Comparison of ENCODE assay signal across 1 cellular context in the genomic region with DNA sequence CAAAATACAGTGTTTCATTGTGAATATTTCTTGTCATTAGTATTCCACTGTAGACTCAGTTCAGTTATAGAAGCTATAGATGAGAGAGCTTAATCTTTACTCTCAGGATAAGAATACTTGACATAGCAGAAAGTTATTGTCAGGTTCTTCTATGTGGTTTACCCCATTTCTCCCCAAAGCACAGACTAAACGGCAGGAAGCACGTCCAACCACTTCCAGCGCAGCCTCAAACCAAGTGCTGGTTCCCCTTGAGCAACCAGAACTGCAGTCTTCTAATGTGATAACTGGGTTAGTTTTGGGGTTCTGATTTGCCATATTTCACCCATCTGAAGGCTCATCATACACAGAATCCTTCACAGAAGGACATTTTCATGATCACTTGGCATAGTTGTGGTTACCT.
TF ChIP-seq lines count a peak whose summit lies in the region.

No MANE protein-coding gene starts in this region.

TF ChIP-seq in IMR-90, 13 proteins besides CTCF, POLR2A, EP300 and RAD21:
- TF ChIP-seq, protein P1, sequence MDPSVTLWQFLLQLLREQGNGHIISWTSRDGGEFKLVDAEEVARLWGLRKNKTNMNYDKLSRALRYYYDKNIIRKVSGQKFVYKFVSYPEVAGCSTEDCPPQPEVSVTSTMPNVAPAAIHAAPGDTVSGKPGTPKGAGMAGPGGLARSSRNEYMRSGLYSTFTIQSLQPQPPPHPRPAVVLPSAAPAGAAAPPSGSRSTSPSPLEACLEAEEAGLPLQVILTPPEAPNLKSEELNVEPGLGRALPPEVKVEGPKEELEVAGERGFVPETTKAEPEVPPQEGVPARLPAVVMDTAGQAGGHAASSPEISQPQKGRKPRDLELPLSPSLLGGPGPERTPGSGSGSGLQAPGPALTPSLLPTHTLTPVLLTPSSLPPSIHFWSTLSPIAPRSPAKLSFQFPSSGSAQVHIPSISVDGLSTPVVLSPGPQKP (IDR thresholded peaks at IDR 0.05; ENCODE audit: borderline replicate concordance, low read depth, low read length): no peak
- TF ChIP-seq CEBPB (IDR thresholded peaks at IDR 0.05; ENCODE audit: low read depth, low read length) (no peak), MXI1 (IDR thresholded peaks at IDR 0.05; ENCODE audit: borderline replicate concordance, low read depth, low read length) (no peak), BHLHE40 (IDR thresholded peaks at IDR 0.05; ENCODE audit: low read depth, low read length) (no peak), CHD1 (IDR thresholded peaks at IDR 0.05; ENCODE audit: low read depth, low read length) (no peak), NFE2L2 (IDR thresholded peaks at IDR 0.05; ENCODE audit: low read depth, low read length) (no peak), RFX5 (IDR thresholded peaks at IDR 0.05; ENCODE audit: low read depth, low read length) (no peak), MAFK (IDR thresholded peaks at IDR 0.05; ENCODE audit: low read depth, low read length) (no peak), FOS (IDR thresholded peaks at IDR 0.05; ENCODE audit: low read depth, low read length) (no peak), MAZ (IDR thresholded peaks at IDR 0.05; ENCODE audit: borderline replicate concordance, low read depth, low read length) (no peak)
- TF ChIP-seq, protein P2, sequence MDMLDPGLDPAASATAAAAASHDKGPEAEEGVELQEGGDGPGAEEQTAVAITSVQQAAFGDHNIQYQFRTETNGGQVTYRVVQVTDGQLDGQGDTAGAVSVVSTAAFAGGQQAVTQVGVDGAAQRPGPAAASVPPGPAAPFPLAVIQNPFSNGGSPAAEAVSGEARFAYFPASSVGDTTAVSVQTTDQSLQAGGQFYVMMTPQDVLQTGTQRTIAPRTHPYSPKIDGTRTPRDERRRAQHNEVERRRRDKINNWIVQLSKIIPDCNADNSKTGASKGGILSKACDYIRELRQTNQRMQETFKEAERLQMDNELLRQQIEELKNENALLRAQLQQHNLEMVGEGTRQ (IDR thresholded peaks at IDR 0.05; ENCODE audit: low read depth, low read length): no peak
